Comparison of ENCODE assay signal across 10 cellular contexts in the genomic region with DNA sequence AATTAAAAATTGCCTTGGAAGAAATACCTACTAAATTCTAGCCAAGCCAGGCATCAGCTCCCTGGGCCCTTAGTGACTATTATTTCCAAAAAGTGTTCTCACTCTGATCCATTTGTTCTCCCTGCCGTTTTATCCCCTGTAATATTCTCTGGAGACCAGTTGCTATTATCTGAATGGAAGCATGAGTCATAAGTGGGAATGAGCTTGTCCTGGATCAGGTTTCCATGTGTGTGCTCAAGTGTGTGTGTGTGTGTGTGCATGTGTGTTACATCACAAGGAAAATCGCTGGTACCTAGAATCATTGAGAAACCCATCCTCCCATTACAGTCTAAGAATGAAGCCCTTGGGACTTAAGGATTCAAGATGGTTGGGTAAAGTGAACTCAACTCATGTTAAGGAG.
DNase-seq lines count a peak whose midpoint lies in the region; ATAC-seq and TF ChIP-seq lines count a peak whose summit lies in the region.
"Had no signal": no experiment of that assay in that cellular context is flagged by ENCODE, and none has a peak within 500 bp of the region (broad histone marks: within the 10 kb centered on the region; RNA-seq: fewer than 3 reads in every experiment).

No MANE protein-coding gene starts in this region.

- no peaks in the 10 kb centered on the region for H4K20me1 ChIP-seq in BLaER1 treated with 17β-estradiol and CSF1 and Interleukin-3, amounts not matched to agents 10 nM and 100 nM

- no peak overlapping the region for H3K4me3 Mint-ChIP-seq in T-helper 17 cell

- no peak overlapping the region for H3K4me3 ChIP-seq in BLaER1 treated with 17β-estradiol and CSF1 and Interleukin-3, amounts not matched to agents 10 nM and 100 nM
- no peak overlapping the region for H3K4me3 ChIP-seq in RWPE2 (ENCODE audit: severe bottlenecking)
- no peak overlapping the region for H3K4me3 ChIP-seq in effector memory CD4-positive, alpha-beta T cell (ENCODE audit: insufficient read depth, low read depth, low read length, poor library complexity, severe bottlenecking)
- H3K4me3 ChIP-seq: K562 had no signal

- H3K27me3 Mint-ChIP-seq in T-helper 17 cell = no peaks in the 10 kb centered on the region

- H3K9ac ChIP-seq in BLaER1 treated with 17β-estradiol and CSF1 and Interleukin-3, amounts not matched to agents 10 nM and 100 nM = no peak overlapping the region

- peak overlapping the region in 9 of 11 experiments; percentile 26 to 93 (median 77); a peak in 12 of 22 replicates for H3K4me2 ChIP-seq in BLaER1 treated with 17β-estradiol and CSF1 and Interleukin-3, amounts not matched to agents 10 nM and 100 nM

- no peaks in the 10 kb centered on the region for H3K27me3 ChIP-seq in BLaER1 treated with 17β-estradiol and CSF1 and Interleukin-3, amounts not matched to agents 10 nM and 100 nM
- H3K27me3 ChIP-seq in RWPE2 (ENCODE audit: insufficient read depth, poor library complexity, severe bottlenecking) = no peaks in the 10 kb centered on the region
- H3K27me3 ChIP-seq in effector memory CD4-positive, alpha-beta T cell (replicated peaks; ENCODE audit: control insufficient read depth, insufficient read depth, low read length, poor library complexity, severe bottlenecking) = no peaks in the 10 kb centered on the region

- peak overlapping the region in 2 of 11 experiments; percentile 63 to 69; a peak in 2 of 22 replicates for H3K27ac ChIP-seq in BLaER1 treated with 17β-estradiol and CSF1 and Interleukin-3, amounts not matched to agents 10 nM and 100 nM
- no peak overlapping the region for H3K27ac ChIP-seq in RWPE2 (ENCODE audit: poor library complexity, severe bottlenecking)
- no peak overlapping the region for H3K27ac ChIP-seq in effector memory CD4-positive, alpha-beta T cell (ENCODE audit: insufficient read depth, low read length, poor library complexity, severe bottlenecking)

- H3K36me3 ChIP-seq in BLaER1 treated with 17β-estradiol and CSF1 and Interleukin-3, amounts not matched to agents 10 nM and 100 nM = no peaks in the 10 kb centered on the region
- no peaks in the 10 kb centered on the region for H3K36me3 ChIP-seq in RWPE2 (ENCODE audit: low read depth)
- no peaks in the 10 kb centered on the region for H3K36me3 ChIP-seq in effector memory CD4-positive, alpha-beta T cell (ENCODE audit: control insufficient read depth, insufficient read depth, low read length)

- peaks cover 79 to 100% (median 98%) of the 10 kb centered on the region in 10 experiments for H3K4me1 ChIP-seq in BLaER1 treated with 17β-estradiol and CSF1 and Interleukin-3, amounts not matched to agents 10 nM and 100 nM
- no peaks in the 10 kb centered on the region for H3K4me1 ChIP-seq in RWPE2 (ENCODE audit: insufficient read depth, poor library complexity, severe bottlenecking)
- H3K4me1 ChIP-seq in effector memory CD4-positive, alpha-beta T cell (ENCODE audit: control insufficient read depth, insufficient read depth, low read length, poor library complexity, severe bottlenecking) = no peaks in the 10 kb centered on the region

- H3K9me3 ChIP-seq in BLaER1 treated with 17β-estradiol and CSF1 and Interleukin-3, amounts not matched to agents 10 nM and 100 nM (replicated peaks in 1 of 11) = peaks cover 0 to 14% (median 0%) of the 10 kb centered on the region in 11 experiments; a peak in 2 of 22 replicates
- H3K9me3 ChIP-seq in RWPE2 (ENCODE audit: severe bottlenecking) (no peaks in the 10 kb centered on the region), T-helper 17 cell (ENCODE audit: control insufficient read depth, low read length, poor library complexity, severe bottlenecking) (no peaks in the 10 kb centered on the region)
- H3K9me3 ChIP-seq in effector memory CD4-positive, alpha-beta T cell (ENCODE audit: control insufficient read depth, low read length) = no peaks in the 10 kb centered on the region

- ATAC-seq in RWPE2 (ENCODE audit: low read depth) = 0 out of 3 replicates have a peak, but pooled peaks have one; percentile 44
- ATAC-seq in left ventricle myocardium superior = peak; percentile 67
- ATAC-seq in HG03432 (IDR thresholded peaks at IDR 0.05; ENCODE audit: unreplicated experiment) = no peak
- ATAC-seq in T-helper 17 cell = no peak
- ATAC-seq: K562 had no signal

- H3K4me1 Mint-ChIP-seq in T-helper 17 cell = peaks cover 16% of the 10 kb centered on the region

- H3K36me3 Mint-ChIP-seq in T-helper 17 cell (ENCODE audit: low read depth) = no peaks in the 10 kb centered on the region

- no peak for TF ChIP-seq CTCF in RWPE2 (IDR thresholded peaks at IDR 0.05; ENCODE audit: poor library complexity, severe bottlenecking)

- no peak overlapping the region for H3K27ac Mint-ChIP-seq in T-helper 17 cell

- DNase-seq in NCI-H1436 (lab: John Stamatoyannopoulos, UW) (peak; percentile 71), RWPE2 (ENCODE audit: low spot score) (no peak), left ventricle myocardium superior (no peak), T-helper 17 cell (no peak)
- no peak for DNase-seq in effector memory CD4-positive, alpha-beta T cell
- DNase-seq in stimulated activated CD4-positive, alpha-beta T cell treated with anti-CD3 and anti-CD28 coated beads, Interleukin-4, amount 100 ng/mL, for 1 hour = no peak
- DNase-seq: amniotic stem cell had no signal

- intact Hi-C loops in left ventricle myocardium superior (cut with micrococcal nuclease) = no loop called here

Comparison
In these comparisons a context has a peak if more than half of its experiments do, and no peak if none do; other contexts are left out.
1. ATAC-seq: peak in RWPE2 (single experiment) and left ventricle myocardium superior (single experiment); none in HG03432 (single experiment) and T-helper 17 cell (single experiment).